ENCODE assay signal across 8 cellular contexts in the genomic region with DNA sequence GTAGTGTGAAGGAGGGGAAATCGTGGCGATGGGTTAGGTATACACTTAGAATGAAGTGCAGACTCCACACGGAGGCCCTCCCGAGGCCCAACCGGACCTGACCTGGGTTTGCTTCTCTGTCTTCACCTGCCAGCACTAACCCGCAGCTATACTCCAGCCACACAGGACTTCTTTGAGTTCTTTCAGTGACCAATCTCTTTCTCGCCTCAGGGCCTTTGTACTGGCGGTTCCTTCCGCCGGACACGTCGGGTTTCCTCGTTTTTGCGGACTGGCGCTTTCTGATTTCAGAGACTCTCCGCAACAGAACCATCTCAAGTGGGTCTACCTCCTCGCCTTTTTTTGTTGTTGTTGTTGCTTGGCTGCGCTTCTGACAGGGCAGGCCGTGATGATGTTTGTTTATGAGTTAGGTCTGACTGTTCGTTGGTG. TPM values are rescaled to one million over a fixed set of nuclear protein-coding genes. Genes with fewer than 3 reads are reported as not detected.
DNase-seq lines count a peak whose midpoint lies in the region; TF ChIP-seq lines count a peak whose summit lies in the region.

A gene with protein sequence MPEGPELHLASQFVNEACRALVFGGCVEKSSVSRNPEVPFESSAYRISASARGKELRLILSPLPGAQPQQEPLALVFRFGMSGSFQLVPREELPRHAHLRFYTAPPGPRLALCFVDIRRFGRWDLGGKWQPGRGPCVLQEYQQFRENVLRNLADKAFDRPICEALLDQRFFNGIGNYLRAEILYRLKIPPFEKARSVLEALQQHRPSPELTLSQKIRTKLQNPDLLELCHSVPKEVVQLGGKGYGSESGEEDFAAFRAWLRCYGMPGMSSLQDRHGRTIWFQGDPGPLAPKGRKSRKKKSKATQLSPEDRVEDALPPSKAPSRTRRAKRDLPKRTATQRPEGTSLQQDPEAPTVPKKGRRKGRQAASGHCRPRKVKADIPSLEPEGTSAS (plus strand): TSS at position 244 of the 426 bp plus-strand sequence. CDS start 1,867 bp downstream, outside the sequence.

- H3K9me3 Mint-ChIP-seq in mesothelial cell of epicardium: no peaks in the 10 kb centered on the region

- peaks cover 9% of the 10 kb centered on the region for H3K4me1 Mint-ChIP-seq in mesothelial cell of epicardium

- WGBS in urinary bladder: 32% methylated on average over 20 of the region's 20 CpGs

- no peaks in the 10 kb centered on the region for H3K36me3 Mint-ChIP-seq in mesothelial cell of epicardium

- peaks cover 38 to 75% (median 63%) of the 10 kb centered on the region in 10 experiments for H3K4me1 ChIP-seq in BLaER1 treated with 17β-estradiol and CSF1 and Interleukin-3, amounts not matched to agents 10 nM and 100 nM
- no peaks in the 10 kb centered on the region for H3K4me1 ChIP-seq in urinary bladder (ENCODE audit: insufficient read depth)

- peak within 1 kb of the TSS; percentile 86 for H3K4me3 Mint-ChIP-seq in mesothelial cell of epicardium

- H3K27me3 ChIP-seq in BLaER1 treated with 17β-estradiol and CSF1 and Interleukin-3, amounts not matched to agents 10 nM and 100 nM: peaks cover 0 to 16% (median 0%) of the 10 kb centered on the region in 11 experiments; a peak in 6 of 22 replicates
- peaks cover 34% of the 10 kb centered on the region for H3K27me3 ChIP-seq in MG63

- TF ChIP-seq CTCF in coronary artery (IDR thresholded peaks at IDR 0.05) (no peak), mesothelial cell of epicardium (IDR thresholded peaks at IDR 0.05; ENCODE audit: unreplicated experiment) (no peak)

- no peak within 1 kb of the TSS for H3K27ac Mint-ChIP-seq in mesothelial cell of epicardium

- peak within 1 kb of the TSS; percentile 70 to 94 (median 82) for H3K4me3 ChIP-seq in BLaER1 treated with 17β-estradiol and CSF1 and Interleukin-3, amounts not matched to agents 10 nM and 100 nM
- H3K4me3 ChIP-seq in MG63 (peak within 1 kb of the TSS; percentile 24), coronary artery (peak within 1 kb of the TSS; percentile 94), urinary bladder (ENCODE audit: low read depth, low read length) (peak within 1 kb of the TSS; percentile 72)

- peak within 1 kb of the TSS; percentile 67 to 87 (median 81) for H3K27ac ChIP-seq in BLaER1 treated with 17β-estradiol and CSF1 and Interleukin-3, amounts not matched to agents 10 nM and 100 nM
- H3K27ac ChIP-seq in coronary artery: peak within 1 kb of the TSS; percentile 37 to 76
- H3K27ac ChIP-seq in urinary bladder (ENCODE audit: low read depth): no peak within 1 kb of the TSS

- H3K9me3 ChIP-seq in BLaER1 treated with 17β-estradiol and CSF1 and Interleukin-3, amounts not matched to agents 10 nM and 100 nM (replicated peaks in 1 of 11): peaks cover 12 to 22% (median 18%) of the 10 kb centered on the region in 11 experiments; a peak in 20 of 22 replicates
- no peaks in the 10 kb centered on the region; the same call in 1 of the 2 replicates for H3K9me3 ChIP-seq in MG63

- peaks cover 14% of the 10 kb centered on the region for H3K27me3 Mint-ChIP-seq in mesothelial cell of epicardium (ENCODE audit: low read depth)

- H3K4me2 ChIP-seq in BLaER1 treated with 17β-estradiol and CSF1 and Interleukin-3, amounts not matched to agents 10 nM and 100 nM: peak within 1 kb of the TSS; percentile 94 to 100 (median 99)

- no peak for DNase-seq in MG63
- DNase-seq in coronary artery (ENCODE audit: low spot score): no peak
- DNase-seq in mesothelial cell of epicardium (ENCODE audit: low spot score in 2 of 2, unreplicated experiment in 2 of 2): no peak
- DNase-seq in epidermal melanocyte (ENCODE audit: insufficient read length, low spot score): no peak
- DNase-seq in KG1 (lab: John Stamatoyannopoulos, UW): no peak
- no peak for DNase-seq in NCI-H446 treated with DMSO at 0.1 percent for 48 hours (lab: John Stamatoyannopoulos, UW)

- peaks cover 0 to 18% (median 0%) of the 10 kb centered on the region in 11 experiments; a peak in 8 of 22 replicates for H4K20me1 ChIP-seq in BLaER1 treated with 17β-estradiol and CSF1 and Interleukin-3, amounts not matched to agents 10 nM and 100 nM

- peak within 1 kb of the TSS; percentile 74 to 93 (median 83) for H3K9ac ChIP-seq in BLaER1 treated with 17β-estradiol and CSF1 and Interleukin-3, amounts not matched to agents 10 nM and 100 nM

- H3K36me3 ChIP-seq in BLaER1 treated with 17β-estradiol and CSF1 and Interleukin-3, amounts not matched to agents 10 nM and 100 nM: peaks cover 0 to 11% (median 7%) of the 10 kb centered on the region in 11 experiments; a peak in 14 of 22 replicates
- H3K36me3 ChIP-seq in MG63 (no peaks in the 10 kb centered on the region), urinary bladder (ENCODE audit: insufficient read depth) (no peaks in the 10 kb centered on the region)

RNA-seq across cellular contexts. Expression of the gene that starts here (rescaled TPM):
- total RNA-seq in MG63 (2014; rRNA removed; shearing (Covaris generic); ENCODE audit: low replicate concordance): not detected in 2 replicates
- 58.7 to 67.9 TPM (median 64.5 TPM) in 3 replicates for total RNA-seq in mesothelial cell of epicardium
- 10.9 TPM for total RNA-seq in urinary bladder
- polyA plus RNA-seq in urinary bladder: 21.3 TPM

Comparison
In these comparisons a context has a peak if more than half of its experiments do, and no peak if none do; other contexts are left out.
1. RNA of the gene that starts here (total RNA-seq): 58.7 to 67.9 TPM in mesothelial cell of epicardium and 10.9 TPM in urinary bladder (single experiment); not detected in MG63; every median in the first group is over 10 times any median in the second.
2. H3K4me3 ChIP-seq: peak in every context shown above with its lines; median percentile 94 in coronary artery; 82 in BLaER1 treated with 17β-estradiol and CSF1 and Interleukin-3, amounts not matched to agents 10 nM and 100 nM; 72 in urinary bladder; 24 in MG63.